Comparison of ENCODE assay signal across 18 cellular contexts in the genomic region with DNA sequence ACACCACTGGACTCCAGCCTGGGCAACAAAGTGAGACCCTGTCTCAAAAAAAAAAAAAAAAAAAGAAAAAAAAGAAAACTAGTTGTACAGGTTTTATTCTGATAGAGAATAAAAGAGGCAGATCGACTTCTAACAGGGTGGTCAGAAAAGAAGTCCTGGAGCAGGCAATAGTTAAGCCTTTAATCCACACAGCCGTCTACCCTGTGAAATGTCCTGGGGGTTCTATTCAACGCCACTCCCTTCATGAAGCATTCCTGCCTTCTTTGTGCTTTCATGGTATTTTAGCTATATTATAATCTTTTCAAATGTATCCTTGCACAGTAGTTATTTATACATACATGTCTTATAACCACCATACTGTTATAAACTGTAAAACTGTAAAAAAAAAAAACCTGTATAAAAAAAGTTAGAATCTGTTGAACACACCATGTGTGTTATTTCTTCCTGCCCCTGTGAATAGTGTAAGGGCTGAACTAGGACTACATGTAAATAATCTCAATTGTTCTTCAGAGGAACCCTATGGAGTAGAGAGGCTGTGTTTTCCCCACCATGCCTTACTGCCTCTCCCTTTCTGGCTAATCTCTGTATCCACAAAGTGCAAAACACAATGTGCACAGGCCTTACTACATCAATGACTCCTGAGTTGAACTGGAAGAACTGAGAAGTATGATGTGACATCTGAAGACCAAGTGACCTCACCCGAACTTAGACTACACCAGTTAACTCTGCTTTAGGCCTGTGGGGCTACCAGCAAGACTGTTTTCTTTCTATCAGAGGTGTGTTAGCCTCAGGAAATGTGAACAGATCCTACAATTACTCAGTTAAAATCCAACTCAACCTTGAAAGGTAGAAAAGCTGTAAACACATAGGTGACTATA.
"Had no signal": no experiment of that assay in that cellular context is flagged by ENCODE, and none has a peak within 500 bp of the region (broad histone marks: within the 10 kb centered on the region; RNA-seq: fewer than 3 reads in every experiment).

No MANE protein-coding gene starts in this region.

- H3K9me3 ChIP-seq: SK-N-SH, testis, upper lobe of right lung had no signal

- H3K27ac Mint-ChIP-seq: dendritic cell treated with granulocyte-macrophage colony-stimulating factor and Interleukin-4, amounts not matched to agents 40 ng/mL and 50 ng/mL, for 4 days had no signal

- H3K27me3 Mint-ChIP-seq: activated CD8-positive, alpha-beta T cell treated with anti-CD3 and anti-CD28 coated beads for 36 hours; dendritic cell treated with granulocyte-macrophage colony-stimulating factor and Interleukin-4, amounts not matched to agents 40 ng/mL and 50 ng/mL, for 4 days; effector memory CD8-positive, alpha-beta T cell; stimulated activated naive CD8-positive, alpha-beta T cell treated with anti-CD3 and anti-CD28 coated beads, Interleukin-15, Interleukin-2, amounts not matched to agents 100 ng/mL and 50 ng/mL, for 24 hours had no signal

- H3K4me1 ChIP-seq: testis had no signal

- H3K36me3 ChIP-seq: brain microvascular endothelial cell, upper lobe of right lung had no signal

- DNase-seq: activated CD4-positive, CD25-positive, alpha-beta regulatory T cell treated with anti-CD3 and anti-CD28 coated beads, Interleukin-2, amount 50 U/mL, for 72 hours; activated CD8-positive, alpha-beta memory T cell treated with anti-CD3 and anti-CD28 coated beads, Interleukin-2, amount 50 U/mL, for 4 hours; activated CD8-positive, alpha-beta T cell treated with anti-CD3 and anti-CD28 coated beads for 36 hours; activated naive CD4-positive, alpha-beta T cell treated with anti-CD3 and anti-CD28 coated beads, Interleukin-2, amount 50 U/mL, for 16 hours; amniotic stem cell; brain microvascular endothelial cell; cerebellar nuclear complex; effector memory CD8-positive, alpha-beta T cell; erythroblast; left colon; mammary epithelial cell; nephron progenitor cell; SK-N-SH; stimulated activated CD4-positive, alpha-beta T cell treated with anti-CD3 and anti-CD28 coated beads, Interleukin-12 subunit alpha, Interleukin-12 subunit beta, amount 100 ng/mL, for 4 hours; testis; upper lobe of right lung had no signal

- H3K4me3 Mint-ChIP-seq: activated CD8-positive, alpha-beta T cell treated with anti-CD3 and anti-CD28 coated beads for 36 hours; dendritic cell treated with granulocyte-macrophage colony-stimulating factor and Interleukin-4, amounts not matched to agents 40 ng/mL and 50 ng/mL, for 4 days; effector memory CD8-positive, alpha-beta T cell; nephron progenitor cell; stimulated activated naive CD8-positive, alpha-beta T cell treated with anti-CD3 and anti-CD28 coated beads, Interleukin-15, Interleukin-2, amounts not matched to agents 100 ng/mL and 50 ng/mL, for 24 hours had no signal

- ATAC-seq: left colon, upper lobe of right lung had no signal

- H3K9me3 Mint-ChIP-seq: effector memory CD8-positive, alpha-beta T cell had no signal

- H3K27me3 ChIP-seq: brain microvascular endothelial cell, testis, upper lobe of right lung had no signal

- H3K4me3 ChIP-seq: testis, upper lobe of right lung had no signal
